In the genomic region with DNA sequence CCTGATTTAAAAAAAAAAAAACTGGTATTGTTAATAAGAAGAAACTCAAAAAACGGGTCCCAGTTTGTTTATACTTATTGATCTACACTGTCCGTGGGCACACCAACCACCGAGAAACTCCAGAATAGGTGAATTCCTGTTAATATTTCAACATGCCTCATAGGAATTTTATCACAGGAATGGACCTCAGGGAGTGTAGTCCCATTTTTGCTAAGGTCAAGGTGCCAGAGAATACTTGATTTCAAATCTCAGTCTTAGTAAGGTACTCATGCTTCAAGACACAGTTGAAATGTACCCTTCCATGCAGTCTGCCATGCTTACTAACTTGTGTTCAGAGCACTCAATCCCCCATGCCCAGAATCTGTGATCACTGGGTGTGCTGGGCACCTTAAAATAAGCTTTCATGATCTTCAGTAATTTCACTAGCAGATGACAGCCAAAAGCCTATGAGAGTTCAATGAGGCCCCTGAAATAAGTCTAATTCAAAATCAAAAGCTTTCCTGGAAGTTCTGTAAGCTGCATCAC, we compare ENCODE assay signal across 20 cellular contexts.
"Had no signal": no experiment of that assay in that cellular context is flagged by ENCODE, and none has a peak within 500 bp of the region (broad histone marks: within the 10 kb centered on the region; RNA-seq: fewer than 3 reads in every experiment).

No MANE protein-coding gene starts in this region.

- H3K9me3 ChIP-seq: esophagus squamous epithelium, gastrocnemius medialis, heart right ventricle, left lung, lower lobe of right lung, mucosa of descending colon had no signal

- H3K27ac ChIP-seq: coronary artery, dorsolateral prefrontal cortex, esophagus squamous epithelium, gastrocnemius medialis, heart right ventricle, left lung, lower lobe of right lung had no signal

- DNase-seq: dermis blood vessel endothelial cell; dorsolateral prefrontal cortex; effector CD4-positive, alpha-beta T cell; effector memory CD4-positive, alpha-beta T cell; erythroblast; esophagus squamous epithelium; foreskin fibroblast; foreskin melanocyte; gastrocnemius medialis; glutamatergic neuron; heart right ventricle; hippocampal formation; left cardiac atrium; left lung; left ventricle myocardium superior; lower lobe of right lung; mesenchymal stem cell; mucosa of descending colon; naive B cell had no signal

- H3K4me3 ChIP-seq: coronary artery, dorsolateral prefrontal cortex, esophagus squamous epithelium, gastrocnemius medialis, heart right ventricle, left lung, lower lobe of right lung, mucosa of descending colon had no signal

- H3K36me3 ChIP-seq: esophagus squamous epithelium, gastrocnemius medialis, heart right ventricle, left lung, lower lobe of right lung had no signal

- H3K4me1 ChIP-seq: esophagus squamous epithelium, gastrocnemius medialis, left lung, lower lobe of right lung had no signal

- H3K27me3 ChIP-seq: esophagus squamous epithelium, gastrocnemius medialis, heart right ventricle, left lung had no signal
